ENCODE assay signal across 38 cellular contexts in genomic region chr9:114093761-114094505, GRCh38. TPM values are rescaled to one million over a fixed set of nuclear protein-coding genes. Genes with fewer than 3 reads are reported as not detected.
"Had no signal": no experiment of that assay in that cellular context is flagged by ENCODE, and none has a peak within 500 bp of the region (broad histone marks: within the 10 kb centered on the region; RNA-seq: fewer than 3 reads in every experiment).

No MANE protein-coding gene starts in this region.

- H3K27ac Mint-ChIP-seq: activated CD4-positive, alpha-beta memory T cell treated with anti-CD3 and anti-CD28 coated beads for 36 hours; activated CD4-positive, alpha-beta T cell treated with anti-CD3 and anti-CD28 coated beads, Interleukin-2, amount 10 ng/mL, durations not matched to agents 24 days and 14 days; activated T-helper 1 cell treated with anti-CD3 and anti-CD28 coated beads, Interleukin-12 subunit alpha, Interleukin-12 subunit beta, Interleukin-2, Interleukin-4 antibody, amounts not matched to agents 30 ng/mL and 10 ng/mL and 1 ng/mL, durations not matched to agents 14 hours and 24 hours and 36 hours; dendritic cell treated with granulocyte-macrophage colony-stimulating factor and Interleukin-4, amounts not matched to agents 40 ng/mL and 50 ng/mL, for 4 days; natural killer cell treated with Interleukin-12 subunit alpha and Interleukin-12 subunit beta and Interleukin-15 and Interleukin-18, amount 100 ng/mL, for 72 hours; progenitor cell of endocrine pancreas; stimulated activated naive B cell treated with anti-CD40 and anti-IgM and Interleukin-4, amounts not matched to agents 10 μg/mL and 1 μg/mL and 100 μg/mL, for 72 hours; T-helper 1 cell treated with Interleukin-12 subunit alpha and Interleukin-12 subunit beta and Interleukin-4 antibody, amounts not matched to agents 30 μg/mL and 1 μg/mL, for 36 hours had no signal

- H3K27me3 Mint-ChIP-seq: progenitor cell of endocrine pancreas had no signal

- H3K9me3 Mint-ChIP-seq: activated CD4-positive, alpha-beta memory T cell treated with anti-CD3 and anti-CD28 coated beads for 36 hours; activated CD4-positive, alpha-beta T cell treated with anti-CD3 and anti-CD28 coated beads, Interleukin-2, amount 10 ng/mL, durations not matched to agents 24 days and 14 days; activated T-helper 1 cell treated with anti-CD3 and anti-CD28 coated beads, Interleukin-12 subunit alpha, Interleukin-12 subunit beta, Interleukin-2, Interleukin-4 antibody, amounts not matched to agents 30 ng/mL and 10 ng/mL and 1 ng/mL, durations not matched to agents 14 hours and 24 hours and 36 hours; dendritic cell treated with granulocyte-macrophage colony-stimulating factor and Interleukin-4, amounts not matched to agents 40 ng/mL and 50 ng/mL, for 4 days; natural killer cell treated with Interleukin-12 subunit alpha and Interleukin-12 subunit beta and Interleukin-15 and Interleukin-18, amount 100 ng/mL, for 72 hours; stimulated activated naive B cell treated with anti-CD40 and anti-IgM and Interleukin-4, amounts not matched to agents 10 μg/mL and 1 μg/mL and 100 μg/mL, for 72 hours; T-helper 1 cell treated with Interleukin-12 subunit alpha and Interleukin-12 subunit beta and Interleukin-4 antibody, amounts not matched to agents 30 μg/mL and 1 μg/mL, for 36 hours had no signal

- ATAC-seq: activated CD4-positive, CD25-positive, alpha-beta regulatory T cell treated with anti-CD3 and anti-CD28 coated beads, Interleukin-2, amount 50 U/mL, for 24 hours; mucosa of descending colon; natural killer cell treated with Interleukin-12 subunit alpha and Interleukin-12 subunit beta and Interleukin-15 and Interleukin-18, amount 100 ng/mL, for 72 hours; sciatic nerve; stimulated activated naive B cell treated with anti-CD40 and anti-IgM and Interleukin-4, amounts not matched to agents 10 μg/mL and 1 μg/mL and 100 μg/mL, for 72 hours had no signal

- H3K4me3 ChIP-seq: esophagus squamous epithelium, lung, mucosa of descending colon, stomach, tibial artery had no signal

- H3K4me3 Mint-ChIP-seq: activated CD4-positive, alpha-beta memory T cell treated with anti-CD3 and anti-CD28 coated beads for 36 hours; activated CD4-positive, alpha-beta T cell treated with anti-CD3 and anti-CD28 coated beads, Interleukin-2, amount 10 ng/mL, durations not matched to agents 24 days and 14 days; activated T-helper 1 cell treated with anti-CD3 and anti-CD28 coated beads, Interleukin-12 subunit alpha, Interleukin-12 subunit beta, Interleukin-2, Interleukin-4 antibody, amounts not matched to agents 30 ng/mL and 10 ng/mL and 1 ng/mL, durations not matched to agents 14 hours and 24 hours and 36 hours; dendritic cell treated with granulocyte-macrophage colony-stimulating factor and Interleukin-4, amounts not matched to agents 40 ng/mL and 50 ng/mL, for 4 days; natural killer cell treated with Interleukin-12 subunit alpha and Interleukin-12 subunit beta and Interleukin-15 and Interleukin-18, amount 100 ng/mL, for 72 hours; stimulated activated naive B cell treated with anti-CD40 and anti-IgM and Interleukin-4, amounts not matched to agents 10 μg/mL and 1 μg/mL and 100 μg/mL, for 72 hours; T-helper 1 cell treated with Interleukin-12 subunit alpha and Interleukin-12 subunit beta and Interleukin-4 antibody, amounts not matched to agents 30 μg/mL and 1 μg/mL, for 36 hours had no signal

- H3K36me3 ChIP-seq: brain microvascular endothelial cell, esophagus squamous epithelium, tibial artery had no signal

- H3K36me3 Mint-ChIP-seq: activated CD4-positive, alpha-beta memory T cell treated with anti-CD3 and anti-CD28 coated beads for 36 hours; natural killer cell treated with Interleukin-12 subunit alpha and Interleukin-12 subunit beta and Interleukin-15 and Interleukin-18, amount 100 ng/mL, for 72 hours; stimulated activated naive B cell treated with anti-CD40 and anti-IgM and Interleukin-4, amounts not matched to agents 10 μg/mL and 1 μg/mL and 100 μg/mL, for 72 hours had no signal

- H3K9me3 ChIP-seq: esophagus squamous epithelium, mucosa of descending colon, stomach, tibial artery had no signal

- DNase-seq: activated CD4-positive, alpha-beta memory T cell treated with anti-CD3 and anti-CD28 coated beads for 36 hours; activated CD4-positive, alpha-beta T cell treated with anti-CD3 and anti-CD28 coated beads, Interleukin-2, amount 10 ng/mL, durations not matched to agents 24 days and 14 days; activated CD8-positive, alpha-beta memory T cell treated with anti-CD3 and anti-CD28 coated beads, Interleukin-2, amount 50 U/mL, for 4 hours; activated gamma-delta T cell treated with Interleukin-2 at 50 U/mL for 16 hours; activated naive CD4-positive, alpha-beta T cell treated with anti-CD3 and anti-CD28 coated beads, Interleukin-2, amount 50 U/mL, for 16 hours; activated T-cell treated with anti-CD3 and anti-CD28 coated beads, Interleukin-2, amount 50 U/mL, for 1 hour; amniotic stem cell; brain microvascular endothelial cell; caudate nucleus; effector CD4-positive, alpha-beta T cell; esophagus squamous epithelium; foreskin melanocyte; glutamatergic neuron; mesendoderm; mucosa of descending colon; small intestine; stimulated activated CD4-positive, alpha-beta T cell treated with anti-CD3 and anti-CD28 coated beads, Interleukin-1b, Interleukin-23, amount 100 ng/mL, for 48 hours; stimulated activated CD4-positive, alpha-beta T cell treated with anti-CD3 and anti-CD28 coated beads, Interleukin-4, amount 100 ng/mL, for 4 hours; stimulated activated naive B cell treated with anti-CD40 and anti-IgM and Interleukin-4, amounts not matched to agents 10 μg/mL and 1 μg/mL and 100 μg/mL, for 72 hours; stomach; SW 1271; T-helper 9 cell; WERI-Rb-1 had no signal

- H3K27ac ChIP-seq: brain microvascular endothelial cell, epithelial cell of prostate, esophagus squamous epithelium, stomach, tibial artery, WERI-Rb-1 had no signal

RNA-seq across cellular contexts. Expression of gene KIF12, which starts 5.2 kb away (rescaled TPM):
- total RNA-seq: activated CD4-positive, alpha-beta memory T cell treated with anti-CD3 and anti-CD28 coated beads for 36 hours; activated CD4-positive, alpha-beta T cell treated with anti-CD3 and anti-CD28 coated beads, Interleukin-2, amount 10 ng/mL, durations not matched to agents 24 days and 14 days; activated CD8-positive, alpha-beta memory T cell treated with anti-CD3 and anti-CD28 coated beads for 36 hours; activated T-helper 1 cell treated with anti-CD3 and anti-CD28 coated beads, Interleukin-12 subunit alpha, Interleukin-12 subunit beta, Interleukin-2, Interleukin-4 antibody, amounts not matched to agents 30 ng/mL and 10 ng/mL and 1 ng/mL, durations not matched to agents 14 hours and 24 hours and 36 hours; myocyte; natural killer cell treated with Interleukin-12 subunit alpha and Interleukin-12 subunit beta and Interleukin-15 and Interleukin-18, amount 100 ng/mL, for 72 hours had no signal

RNA-seq across cellular contexts. Expression of gene AMBP, which starts 15.8 kb away (rescaled TPM):
- total RNA-seq: activated CD4-positive, alpha-beta memory T cell treated with anti-CD3 and anti-CD28 coated beads for 36 hours; activated CD4-positive, alpha-beta T cell treated with anti-CD3 and anti-CD28 coated beads, Interleukin-2, amount 10 ng/mL, durations not matched to agents 24 days and 14 days; activated CD8-positive, alpha-beta memory T cell treated with anti-CD3 and anti-CD28 coated beads for 36 hours; activated T-helper 1 cell treated with anti-CD3 and anti-CD28 coated beads, Interleukin-12 subunit alpha, Interleukin-12 subunit beta, Interleukin-2, Interleukin-4 antibody, amounts not matched to agents 30 ng/mL and 10 ng/mL and 1 ng/mL, durations not matched to agents 14 hours and 24 hours and 36 hours; astrocyte; natural killer cell treated with Interleukin-12 subunit alpha and Interleukin-12 subunit beta and Interleukin-15 and Interleukin-18, amount 100 ng/mL, for 72 hours; osteocyte; sciatic nerve had no signal
- polyA plus RNA-seq: keratinocyte had no signal
